In the genomic region with DNA sequence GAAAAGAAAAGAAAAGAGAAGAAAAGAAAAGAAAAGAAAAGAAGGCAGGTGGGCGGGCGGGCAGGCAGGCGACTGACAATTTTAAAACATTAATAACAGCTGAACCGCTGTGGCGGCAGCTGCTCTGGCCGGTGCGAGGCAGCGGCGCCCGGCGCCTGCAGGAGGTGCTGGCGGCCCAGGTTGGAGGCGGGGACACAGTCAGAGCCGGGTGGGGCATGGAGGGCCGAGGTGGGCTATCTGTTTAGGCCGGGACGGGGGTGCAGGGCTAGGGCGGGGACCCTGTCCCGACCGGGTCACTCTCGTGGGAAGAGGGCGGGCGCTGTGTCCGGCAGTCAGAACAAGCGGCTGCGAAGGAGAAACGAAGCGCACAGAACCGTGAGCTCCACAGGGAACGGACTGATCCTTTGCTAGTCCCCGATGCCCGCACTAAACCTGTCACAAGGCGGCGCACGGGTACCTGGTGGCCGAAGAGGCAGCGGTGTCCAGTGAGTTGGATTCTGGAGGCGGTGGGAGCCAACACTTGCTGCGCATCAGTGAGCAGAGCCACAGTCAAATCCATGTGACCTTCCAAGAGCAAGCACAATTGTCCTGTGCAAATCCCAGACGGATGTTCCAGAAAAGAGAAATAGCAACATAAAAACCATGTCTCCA, we compare ENCODE assay signal across 1 cellular context.
A peak's percentile ranks its signal among the peaks of the same experiment; 100 is the strongest.
TF ChIP-seq lines count a peak whose summit lies in the region.

No MANE protein-coding gene starts in this region.

TF ChIP-seq in GM12878, 131 proteins besides CTCF, POLR2A, EP300 and RAD21:
- TF ChIP-seq TCF12 (IDR thresholded peaks at IDR 0.05; ENCODE audit: low read depth, low read length) (peak; percentile 75), TCF3 (IDR thresholded peaks at IDR 0.05; ENCODE audit: borderline replicate concordance, insufficient read depth, low read depth, low read length) (0 out of 2 replicates have a peak, but pooled peaks have one; percentile 54), WRNIP1 (IDR thresholded peaks at IDR 0.05; ENCODE audit: borderline replicate concordance, low read depth, low read length) (no peak), RB1 (IDR thresholded peaks at IDR 0.05; ENCODE audit: borderline replicate concordance) (0 out of 2 replicates have a peak, but pooled peaks have one; percentile 50), DPF2 (IDR thresholded peaks at IDR 0.05) (no peak), ZNF217 (IDR thresholded peaks at IDR 0.05) (no peak), LARP7 (IDR thresholded peaks at IDR 0.05) (0 out of 2 replicates have a peak, but pooled peaks have one; percentile 42), CBX5 (IDR thresholded peaks at IDR 0.05; ENCODE audit: low read depth) (0 out of 2 replicates have a peak, but pooled peaks have one; percentile 34), STAT1 (conservative IDR thresholded peaks at IDR 0.05) (no peak), POLR2AphosphoS5 (IDR thresholded peaks at IDR 0.05; ENCODE audit: low read length) (no peak), RBBP5 (conservative IDR thresholded peaks at IDR 0.05) (no peak), IKZF1 (conservative IDR thresholded peaks at IDR 0.05) (peak; percentile 52; the same call in 1 of the 2 replicates), MEF2B (IDR thresholded peaks at IDR 0.05; ENCODE audit: partially characterized antibody, poor library complexity, severe bottlenecking) (no peak), MEF2A (IDR thresholded peaks at IDR 0.05; ENCODE audit: insufficient read depth, low read depth, low read length) (no peak), SUPT20H (IDR thresholded peaks at IDR 0.05; ENCODE audit: borderline replicate concordance, control insufficient read depth, low read depth, low read length) (no peak), ESRRA (IDR thresholded peaks at IDR 0.05; ENCODE audit: low read length) (no peak), SMARCA5 (IDR thresholded peaks at IDR 0.05) (0 out of 2 replicates have a peak, but pooled peaks have one; percentile 65)
- TF ChIP-seq, protein P1, sequence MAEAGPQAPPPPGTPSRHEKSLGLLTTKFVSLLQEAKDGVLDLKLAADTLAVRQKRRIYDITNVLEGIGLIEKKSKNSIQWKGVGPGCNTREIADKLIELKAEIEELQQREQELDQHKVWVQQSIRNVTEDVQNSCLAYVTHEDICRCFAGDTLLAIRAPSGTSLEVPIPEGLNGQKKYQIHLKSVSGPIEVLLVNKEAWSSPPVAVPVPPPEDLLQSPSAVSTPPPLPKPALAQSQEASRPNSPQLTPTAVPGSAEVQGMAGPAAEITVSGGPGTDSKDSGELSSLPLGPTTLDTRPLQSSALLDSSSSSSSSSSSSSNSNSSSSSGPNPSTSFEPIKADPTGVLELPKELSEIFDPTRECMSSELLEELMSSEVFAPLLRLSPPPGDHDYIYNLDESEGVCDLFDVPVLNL (IDR thresholded peaks at IDR 0.05; ENCODE audit: low read depth, low read length) = no peak
- TF ChIP-seq, protein P2, sequence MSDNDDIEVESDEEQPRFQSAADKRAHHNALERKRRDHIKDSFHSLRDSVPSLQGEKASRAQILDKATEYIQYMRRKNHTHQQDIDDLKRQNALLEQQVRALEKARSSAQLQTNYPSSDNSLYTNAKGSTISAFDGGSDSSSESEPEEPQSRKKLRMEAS (IDR thresholded peaks at IDR 0.05; ENCODE audit: low read depth, low read length) = no peak
